8 cellular contexts compared by ENCODE assay signal in genomic region chr7:114405427-114405826, GRCh38. TPM values are rescaled to one million over a fixed set of nuclear protein-coding genes. Genes with fewer than 3 reads are reported as not detected.
DNase-seq lines count a peak whose midpoint lies in the region; ATAC-seq lines count a peak whose summit lies in the region.

No MANE protein-coding gene starts in this region.

- no peaks in the 10 kb centered on the region for H3K79me1 ChIP-seq in mesenchymal stem cell (replicated peaks; ENCODE audit: low read length, poor library complexity, severe bottlenecking)

- no peak overlapping the region for H3K27ac ChIP-seq in mesenchymal stem cell (ENCODE audit: low read length, poor library complexity, severe bottlenecking)

- peak; percentile 89 for ATAC-seq in HG03354 (IDR thresholded peaks at IDR 0.05; ENCODE audit: poor library complexity, severe bottlenecking, unreplicated experiment)
- peak; percentile 99 for ATAC-seq in left lobe of liver

- no peak overlapping the region for H3K14ac ChIP-seq in mesenchymal stem cell (ENCODE audit: low read length in 2 of 2)

- H2BK120ac ChIP-seq in mesenchymal stem cell (ENCODE audit: low read depth, low read length) = no peak overlapping the region

- no peak overlapping the region for H4K91ac ChIP-seq in mesenchymal stem cell (ENCODE audit: low read length)

- H2BK12ac ChIP-seq in mesenchymal stem cell (ENCODE audit: low read length in 2 of 2) = no peak overlapping the region

- no peak overlapping the region for H2AFZ ChIP-seq in mesenchymal stem cell (ENCODE audit: low read depth, low read length)

- H3K4me1 Mint-ChIP-seq in activated T-helper 1 cell treated with anti-CD3 and anti-CD28 coated beads, Interleukin-12 subunit alpha, Interleukin-12 subunit beta, Interleukin-2, Interleukin-4 antibody, amounts not matched to agents 30 ng/mL and 10 ng/mL and 1 ng/mL, durations not matched to agents 14 hours and 24 hours and 36 hours (ENCODE audit: low read depth) = no peaks in the 10 kb centered on the region

- no peak overlapping the region for H3K4me2 ChIP-seq in mesenchymal stem cell (ENCODE audit: low read length, poor library complexity, severe bottlenecking)

- DNase-seq in SIG-M5 treated with dmso at 0.1 percent for 504 hours (lab: John Stamatoyannopoulos, UW; ENCODE audit: unreplicated experiment) (peak; percentile 52), SIG-M5 (lab: John Stamatoyannopoulos, UW) (no peak), SK-MEL-5 (ENCODE audit: low read depth, low spot score) (peak; percentile 63), left lobe of liver (ENCODE audit: low spot score) (no peak), mesenchymal stem cell (no peak), COLO668 (lab: John Stamatoyannopoulos, UW; ENCODE audit: unreplicated experiment) (no peak)
- DNase-seq in activated T-helper 1 cell treated with anti-CD3 and anti-CD28 coated beads, Interleukin-12 subunit alpha, Interleukin-12 subunit beta, Interleukin-2, Interleukin-4 antibody, amounts not matched to agents 30 ng/mL and 10 ng/mL and 1 ng/mL, durations not matched to agents 14 hours and 24 hours and 36 hours (ENCODE audit: low spot score) = no peak

- no peak overlapping the region for H3K4me3 Mint-ChIP-seq in activated T-helper 1 cell treated with anti-CD3 and anti-CD28 coated beads, Interleukin-12 subunit alpha, Interleukin-12 subunit beta, Interleukin-2, Interleukin-4 antibody, amounts not matched to agents 30 ng/mL and 10 ng/mL and 1 ng/mL, durations not matched to agents 14 hours and 24 hours and 36 hours

- H3K23ac ChIP-seq in mesenchymal stem cell (ENCODE audit: low read length in 2 of 2) = no peak overlapping the region

- H3K18ac ChIP-seq in mesenchymal stem cell (ENCODE audit: low read depth in 1 of 2, low read length in 2 of 2) = no peak overlapping the region

- no peak overlapping the region for H3K9ac ChIP-seq in mesenchymal stem cell (ENCODE audit: low read length)

- no peak overlapping the region for H3K27ac Mint-ChIP-seq in activated T-helper 1 cell treated with anti-CD3 and anti-CD28 coated beads, Interleukin-12 subunit alpha, Interleukin-12 subunit beta, Interleukin-2, Interleukin-4 antibody, amounts not matched to agents 30 ng/mL and 10 ng/mL and 1 ng/mL, durations not matched to agents 14 hours and 24 hours and 36 hours

- no peaks in the 10 kb centered on the region for H3K9me3 ChIP-seq in mesenchymal stem cell (ENCODE audit: control insufficient read depth, low read length)

- intact Hi-C loops in activated T-helper 1 cell treated with anti-CD3 and anti-CD28 coated beads, Interleukin-12 subunit alpha, Interleukin-12 subunit beta, Interleukin-2, Interleukin-4 antibody, amounts not matched to agents 30 ng/mL and 10 ng/mL and 1 ng/mL, durations not matched to agents 14 hours and 24 hours and 36 hours (cut with micrococcal nuclease) = loop anchor here (10.0 kb wide), 1 partner anchor 321 kb away; no protein-coding TSS in a partner anchor

- no peaks in the 10 kb centered on the region for H3K27me3 Mint-ChIP-seq in activated T-helper 1 cell treated with anti-CD3 and anti-CD28 coated beads, Interleukin-12 subunit alpha, Interleukin-12 subunit beta, Interleukin-2, Interleukin-4 antibody, amounts not matched to agents 30 ng/mL and 10 ng/mL and 1 ng/mL, durations not matched to agents 14 hours and 24 hours and 36 hours (ENCODE audit: insufficient read depth)

- H2AK5ac ChIP-seq in mesenchymal stem cell (ENCODE audit: low read length, severe bottlenecking) = no peak overlapping the region

- in situ Hi-C loops in SK-MEL-5 (cut with HindIII; ENCODE audit: low pct_unique_long_range_greater_than_20kb, low sequenced_read_pairs) = no loop called here

- H3K4ac ChIP-seq in mesenchymal stem cell (ENCODE audit: low read depth in 1 of 2, low read length in 2 of 2) = no peak overlapping the region

- no peak overlapping the region for H4K8ac ChIP-seq in mesenchymal stem cell (ENCODE audit: low read length)

- WGBS in mesenchymal stem cell = 16% methylated on average over 1 of the region's 2 CpGs

- no peaks in the 10 kb centered on the region for H3K36me3 ChIP-seq in mesenchymal stem cell (ENCODE audit: control insufficient read depth in 1 of 2, insufficient read depth in 2 of 2, low read depth in 1 of 2, low read length in 2 of 2)

- no peak overlapping the region for H2BK15ac ChIP-seq in mesenchymal stem cell (ENCODE audit: low read depth, poor library complexity, severe bottlenecking)

- H3K4me3 ChIP-seq in mesenchymal stem cell (ENCODE audit: insufficient read depth in 1 of 2, low read depth in 1 of 2, low read length in 2 of 2) = no peak overlapping the region

- no peaks in the 10 kb centered on the region for H3K9me3 Mint-ChIP-seq in activated T-helper 1 cell treated with anti-CD3 and anti-CD28 coated beads, Interleukin-12 subunit alpha, Interleukin-12 subunit beta, Interleukin-2, Interleukin-4 antibody, amounts not matched to agents 30 ng/mL and 10 ng/mL and 1 ng/mL, durations not matched to agents 14 hours and 24 hours and 36 hours

- peaks cover 2% of the 10 kb centered on the region for H3K4me1 ChIP-seq in mesenchymal stem cell (ENCODE audit: control insufficient read depth, insufficient read depth, low read depth, low read length)

- no peak overlapping the region for H2BK5ac ChIP-seq in mesenchymal stem cell (ENCODE audit: low read depth, low read length, poor library complexity, severe bottlenecking)

- H3K27me3 ChIP-seq in mesenchymal stem cell (ENCODE audit: control insufficient read depth in 1 of 2, insufficient read depth in 1 of 2, low read length in 2 of 2) = no peaks in the 10 kb centered on the region

- no peaks in the 10 kb centered on the region for H3K36me3 Mint-ChIP-seq in activated T-helper 1 cell treated with anti-CD3 and anti-CD28 coated beads, Interleukin-12 subunit alpha, Interleukin-12 subunit beta, Interleukin-2, Interleukin-4 antibody, amounts not matched to agents 30 ng/mL and 10 ng/mL and 1 ng/mL, durations not matched to agents 14 hours and 24 hours and 36 hours (ENCODE audit: low read depth)

RNA-seq across cellular contexts. Expression of gene FOXP2, which starts 9.2 kb away (rescaled TPM):
- 0.05 and 0.37 TPM in 2 replicates for total RNA-seq in SK-MEL-5 (2014; rRNA removed; shearing (Covaris generic))
- 0.43 and 0.57 TPM in 2 replicates for polyA plus RNA-seq in SK-MEL-5 (2015; cell fraction: cytosol; rRNA removed)
- 0.35 and 3.1 TPM in 2 replicates for polyA plus RNA-seq in SK-MEL-5 (2015; cell fraction: nucleus; rRNA removed)
- total RNA-seq in left lobe of liver = 4.4 TPM
- not detected in 2 replicates for total RNA-seq in activated T-helper 1 cell treated with anti-CD3 and anti-CD28 coated beads, Interleukin-12 subunit alpha, Interleukin-12 subunit beta, Interleukin-2, Interleukin-4 antibody, amounts not matched to agents 30 ng/mL and 10 ng/mL and 1 ng/mL, durations not matched to agents 14 hours and 24 hours and 36 hours
- 0.04 TPM for polyA plus RNA-seq in mesenchymal stem cell (2013, experiment 1 of 2)
- polyA plus RNA-seq in mesenchymal stem cell (2013, experiment 2 of 2) = 0.04 TPM

Comparison
In these comparisons a context has a peak if more than half of its experiments do, and no peak if none do; other contexts are left out.
1. DNase-seq: peak in SIG-M5 treated with dmso at 0.1 percent for 504 hours (single experiment) and SK-MEL-5 (single experiment); none in SIG-M5 (single experiment), left lobe of liver (single experiment), activated T-helper 1 cell treated with anti-CD3 and anti-CD28 coated beads, Interleukin-12 subunit alpha, Interleukin-12 subunit beta, Interleukin-2, Interleukin-4 antibody, amounts not matched to agents 30 ng/mL and 10 ng/mL and 1 ng/mL, durations not matched to agents 14 hours and 24 hours and 36 hours (single experiment), mesenchymal stem cell (single experiment) and COLO668 (single experiment).